16 cellular contexts compared by ENCODE assay signal in genomic region chr6:136036601-136037000, GRCh38.
DNase-seq lines count a peak whose midpoint lies in the region; ATAC-seq and TF ChIP-seq lines count a peak whose summit lies in the region.
"Had no signal": no experiment of that assay in that cellular context is flagged by ENCODE, and none has a peak within 500 bp of the region (broad histone marks: within the 10 kb centered on the region; RNA-seq: fewer than 3 reads in every experiment).

No MANE protein-coding gene starts in this region.

- H3K9ac ChIP-seq in skeletal muscle tissue (ENCODE audit: low read depth in 1 of 3, low read length in 3 of 3), result no peak overlapping the region

- ATAC-seq in gastroesophageal sphincter (no peak), HG02678 (IDR thresholded peaks at IDR 0.05; ENCODE audit: unreplicated experiment) (no peak)

- H3K9me3 ChIP-seq in gastroesophageal sphincter, result no peaks in the 10 kb centered on the region
- no peaks in the 10 kb centered on the region for H3K9me3 ChIP-seq in skeletal muscle tissue (ENCODE audit: control insufficient read depth in 3 of 3, low read length in 3 of 3)
- H3K9me3 ChIP-seq: ascending aorta, SJSA1 had no signal

- TF ChIP-seq POLR2A in gastroesophageal sphincter (IDR thresholded peaks at IDR 0.05), result no peak

- no peak overlapping the region for H3K4me3 ChIP-seq in gastroesophageal sphincter
- peak overlapping the region in 1 of 3 donors; percentile 72 for H3K4me3 ChIP-seq in skeletal muscle tissue (ENCODE audit: low read length in 3 of 3)
- H3K4me3 ChIP-seq: ascending aorta, SJSA1 had no signal

- H3K36me3 ChIP-seq in gastroesophageal sphincter, result no peaks in the 10 kb centered on the region
- H3K36me3 ChIP-seq in skeletal muscle tissue (ENCODE audit: control insufficient read depth in 3 of 3, insufficient read depth in 3 of 3, low read length in 3 of 3), result no peaks in the 10 kb centered on the region
- H3K36me3 ChIP-seq: ascending aorta, SJSA1 had no signal

- H3K27ac ChIP-seq in gastroesophageal sphincter (peak overlapping the region in 3 of 4 donors; percentile 78 to 79 (median 79)), skeletal muscle tissue (ENCODE audit: low read depth, low read length) (peak overlapping the region; percentile 48)
- H3K27ac ChIP-seq: ascending aorta, SJSA1 had no signal

- TF ChIP-seq CTCF in gastroesophageal sphincter (IDR thresholded peaks at IDR 0.05), result no peak

- 65 to 68% methylated on average over 3 to 4 of the region's 4 CpGs for WGBS in gastroesophageal sphincter (ENCODE audit: low coverage in 1 of 2), 2 donors

- H3K4me1 ChIP-seq in gastroesophageal sphincter (peaks cover 0 to 47% (median 11%) of the 10 kb centered on the region in 3 donors), skeletal muscle tissue (ENCODE audit: control insufficient read depth in 3 of 3, insufficient read depth in 3 of 3, low read length in 3 of 3) (peaks cover 13 to 21% (median 18%) of the 10 kb centered on the region in 3 donors)
- H3K4me1 ChIP-seq: ascending aorta, SJSA1 had no signal

- DNase-seq in EL (peak; percentile 9), astrocyte of the hippocampus (ENCODE audit: low read depth, low spot score) (peak; percentile 30)
- no peak for DNase-seq in stimulated activated CD4-positive, alpha-beta T cell treated with anti-CD3 and anti-CD28 coated beads, Interleukin-12 subunit alpha, Interleukin-12 subunit beta, amount 100 ng/mL, for 4 hours
- DNase-seq in stimulated activated CD4-positive, alpha-beta T cell treated with anti-CD3 and anti-CD28 coated beads, Interleukin-2, amount 100 ng/mL, for 48 hours, result no peak
- DNase-seq in activated T-cell treated with anti-CD3 and anti-CD28 coated beads, Interleukin-2, amount 50 U/mL, for 1 hour, result no peak
- DNase-seq: activated CD4-positive, alpha-beta T cell treated with anti-CD3 and anti-CD28 coated beads for 1 hour; effector CD4-positive, alpha-beta T cell; GDM1; NCI-H187 treated with DMSO at 0.1 percent for 48 hours; stimulated activated naive CD8-positive, alpha-beta T cell treated with anti-CD3 and anti-CD28 coated beads, Interleukin-15, Interleukin-2, amounts not matched to agents 100 U/mL and 50 U/mL, for 24 hours; T1000 had no signal

- H3K27me3 ChIP-seq in gastroesophageal sphincter, result no peaks in the 10 kb centered on the region
- no peaks in the 10 kb centered on the region for H3K27me3 ChIP-seq in skeletal muscle tissue (ENCODE audit: control insufficient read depth in 3 of 3, insufficient read depth in 3 of 3, low read length in 3 of 3)
- H3K27me3 ChIP-seq: ascending aorta, SJSA1 had no signal

- TF ChIP-seq EP300 in gastroesophageal sphincter (IDR thresholded peaks at IDR 0.05), result no peak

Comparison
In these comparisons a context has a peak if more than half of its experiments do, and no peak if none do; other contexts are left out.
1. DNase-seq: peak in EL (single experiment) and astrocyte of the hippocampus (single experiment); none in stimulated activated CD4-positive, alpha-beta T cell treated with anti-CD3 and anti-CD28 coated beads, Interleukin-12 subunit alpha, Interleukin-12 subunit beta, amount 100 ng/mL, for 4 hours (single experiment), stimulated activated CD4-positive, alpha-beta T cell treated with anti-CD3 and anti-CD28 coated beads, Interleukin-2, amount 100 ng/mL, for 48 hours (0 of 2) and activated T-cell treated with anti-CD3 and anti-CD28 coated beads, Interleukin-2, amount 50 U/mL, for 1 hour (single experiment).